20 cellular contexts compared by ENCODE assay signal in genomic region chr2:15615310-15615920, GRCh38. TPM values are rescaled to one million over a fixed set of nuclear protein-coding genes. Genes with fewer than 3 reads are reported as not detected.
DNase-seq lines count a peak whose midpoint lies in the region; ATAC-seq, FAIRE-seq and TF ChIP-seq lines count a peak whose summit lies in the region.
"Had no signal": no experiment of that assay in that cellular context is flagged by ENCODE, and none has a peak within 500 bp of the region (broad histone marks: within the 10 kb centered on the region; RNA-seq: fewer than 3 reads in every experiment).

No MANE protein-coding gene starts in this region.

- peaks cover 3% of the 10 kb centered on the region for H3K9me1 ChIP-seq in K562 (ENCODE audit: control insufficient read depth, insufficient read depth, low read length)

- H3K9me3 ChIP-seq in breast epithelium (no peaks in the 10 kb centered on the region), K562 (replicated peaks; ENCODE audit: control insufficient read depth, insufficient read depth, low read depth, low read length) (no peaks in the 10 kb centered on the region)
- H3K9me3 ChIP-seq: MG63, SJCRH30 had no signal

- no peak overlapping the region for H3K9ac ChIP-seq in K562 (ENCODE audit: insufficient read depth in 1 of 2, low read depth in 2 of 2, low read length in 2 of 2)
- H3K9ac ChIP-seq: KMS-11 had no signal

- peaks cover 80% of the 10 kb centered on the region for H3K36me3 Mint-ChIP-seq in MCF 10A (ENCODE audit: insufficient read depth, unreplicated experiment)
- H3K36me3 Mint-ChIP-seq in stimulated activated effector memory CD8-positive, alpha-beta T cell treated with anti-CD3 and anti-CD28 coated beads, Interleukin-12 subunit alpha, Interleukin-12 subunit beta, amount 100 ng/mL, for 72 hours: peaks cover 75% of the 10 kb centered on the region

- H3K27ac Mint-ChIP-seq in MCF 10A (ENCODE audit: low read depth, unreplicated experiment): no peak overlapping the region
- H3K27ac Mint-ChIP-seq in stimulated activated effector memory CD8-positive, alpha-beta T cell treated with anti-CD3 and anti-CD28 coated beads, Interleukin-12 subunit alpha, Interleukin-12 subunit beta, amount 100 ng/mL, for 72 hours: peak overlapping the region; percentile 33
- H3K27ac Mint-ChIP-seq: B cell had no signal

- no peak overlapping the region for H2AFZ ChIP-seq in K562 (ENCODE audit: low read depth, low read length)

- in situ Hi-C loops in K562 (cut with MboI): no loop called here

- no peaks in the 10 kb centered on the region for H3K27me3 Mint-ChIP-seq in MCF 10A (ENCODE audit: insufficient read depth, unreplicated experiment)
- H3K27me3 Mint-ChIP-seq: B cell had no signal

- no peak overlapping the region for H3K4me2 ChIP-seq in K562 (ENCODE audit: insufficient read depth, low read length)
- H3K4me2 ChIP-seq: KMS-11 had no signal

- BruUV-seq in MCF 10A (replicated peaks; lab: Mats Ljungman, UMichigan): TSS peak; percentile 15
- no TSS peak for BruUV-seq in K562 (replicated peaks; lab: Mats Ljungman, UMichigan)

- H3K36me3 ChIP-seq in breast epithelium (peaks cover 12% of the 10 kb centered on the region), K562 (ENCODE audit: control insufficient read depth, insufficient read depth, low read length) (peaks cover 74% of the 10 kb centered on the region)

- intact Hi-C loops in MCF 10A (cut with micrococcal nuclease) (no loop called here), breast epithelium (cut with DNase I; ENCODE audit: low total_unique reads) (no loop called here), K562 (cut with micrococcal nuclease) (no loop called here)

- POLR2A ChIA-PET in MCF 10A (lab: Yijun Ruan, JAX) (interaction anchor here (2.9 kb wide), 1 partner anchor 14 kb away, joined by 9 read pairs; no protein-coding TSS in a partner anchor), K562 (lab: Yijun Ruan, JAX) (interaction anchor here (0.5 to 1.6 kb wide), 2 partner anchors 24 to 81 kb away, joined by 3 to 4 read pairs; partner anchors contain the start of gene DDX1)

- no peak for TF ChIP-seq RAD21 in K562 (CRISPR knock-in tag; conservative IDR thresholded peaks at IDR 0.05 in 1 of 2, IDR thresholded peaks at IDR 0.05 in 1 of 2)

- H3K27ac ChIP-seq in breast epithelium (no peak overlapping the region), K562 (ENCODE audit: extremely low read depth, low read depth, low read length) (no peak overlapping the region)
- H3K27ac ChIP-seq: KMS-11, SJCRH30 had no signal

- no peaks in the 10 kb centered on the region for H3K79me2 ChIP-seq in K562 (ENCODE audit: control insufficient read depth, insufficient read depth, low read length)

- no peak for ATAC-seq in K562
- no peak for ATAC-seq in stimulated activated effector memory CD8-positive, alpha-beta T cell treated with anti-CD3 and anti-CD28 coated beads, Interleukin-12 subunit alpha, Interleukin-12 subunit beta, amount 100 ng/mL, for 72 hours
- ATAC-seq: CD8-positive, alpha-beta T cell had no signal

- no peak overlapping the region for H3K4me3 Mint-ChIP-seq in MCF 10A (ENCODE audit: unreplicated experiment)
- H3K4me3 Mint-ChIP-seq in stimulated activated effector memory CD8-positive, alpha-beta T cell treated with anti-CD3 and anti-CD28 coated beads, Interleukin-12 subunit alpha, Interleukin-12 subunit beta, amount 100 ng/mL, for 72 hours: no peak overlapping the region
- H3K4me3 Mint-ChIP-seq: B cell; CD8-positive, alpha-beta T cell had no signal

- CTCF ChIA-PET in MCF 10A (lab: Yijun Ruan, JAX): interaction anchor here (1.3 kb wide), 1 partner anchor 21 kb away, joined by 8 read pairs; no protein-coding TSS in a partner anchor
- CTCF ChIA-PET in K562 (lab: Yijun Ruan, JAX; ENCODE audit: low intra/inter-chr PET ratio): no interaction called here

- WGBS in K562 (ENCODE audit: insufficient coverage, low coverage, missing lambda C conversion rate): 95% methylated on average over 3 of the region's 3 CpGs

- H4K20me1 ChIP-seq in K562 (replicated peaks; ENCODE audit: control insufficient read depth, insufficient read depth, low read length): no peaks in the 10 kb centered on the region

- H3K4me3 ChIP-seq in breast epithelium (no peak overlapping the region), K562 (no peak overlapping the region)
- H3K4me3 ChIP-seq: MG63, SJCRH30 had no signal

- FAIRE-seq in K562 (lab: Jason Lieb, UNC): peak; percentile 35

- H3K27me3 ChIP-seq in breast epithelium (no peaks in the 10 kb centered on the region), K562 (ENCODE audit: control insufficient read depth in 2 of 2, insufficient read depth in 2 of 2, low read length in 2 of 2) (no peaks in the 10 kb centered on the region)
- H3K27me3 ChIP-seq: MG63, SJCRH30 had no signal

- H3K4me1 Mint-ChIP-seq in MCF 10A (ENCODE audit: insufficient read depth, unreplicated experiment): no peaks in the 10 kb centered on the region
- H3K4me1 Mint-ChIP-seq in stimulated activated effector memory CD8-positive, alpha-beta T cell treated with anti-CD3 and anti-CD28 coated beads, Interleukin-12 subunit alpha, Interleukin-12 subunit beta, amount 100 ng/mL, for 72 hours: peaks cover 5% of the 10 kb centered on the region
- H3K4me1 Mint-ChIP-seq: B cell had no signal

- H3K9me3 Mint-ChIP-seq in MCF 10A (ENCODE audit: unreplicated experiment): no peaks in the 10 kb centered on the region
- H3K9me3 Mint-ChIP-seq in stimulated activated effector memory CD8-positive, alpha-beta T cell treated with anti-CD3 and anti-CD28 coated beads, Interleukin-12 subunit alpha, Interleukin-12 subunit beta, amount 100 ng/mL, for 72 hours: no peaks in the 10 kb centered on the region
- H3K9me3 Mint-ChIP-seq: CD8-positive, alpha-beta T cell had no signal

- no peak for TF ChIP-seq POLR2A in breast epithelium (IDR thresholded peaks at IDR 0.05)
- no peak for TF ChIP-seq POLR2A in K562 (conservative IDR thresholded peaks at IDR 0.05)

- DNase-seq in MCF 10A (ENCODE audit: unreplicated experiment) (no peak), breast epithelium (ENCODE audit: low spot score in 2 of 2) (no peak), NCI-H1694 treated with DMSO at 0.1 percent for 48 hours (lab: John Stamatoyannopoulos, UW) (peak; percentile 38), K562 (ENCODE audit: extremely low read depth in 1 of 4, low spot score in 3 of 4) (no peak), NCI-H1417 (lab: John Stamatoyannopoulos, UW) (no peak), NCI-H2081 (lab: John Stamatoyannopoulos, UW) (no peak)
- DNase-seq in stimulated activated effector memory CD8-positive, alpha-beta T cell treated with anti-CD3 and anti-CD28 coated beads, Interleukin-12 subunit alpha, Interleukin-12 subunit beta, amount 100 ng/mL, for 72 hours (ENCODE audit: low spot score in 2 of 2): no peak
- DNase-seq: CD8-positive, alpha-beta T cell; EL; H7; MG63; NCI-H1105 treated with DMSO at 0.1 percent for 48 hours; NCI-H2029 treated with DMSO at 0.1 percent for 48 hours; NCI-H2227 treated with DMSO at 0.1 percent for 48 hours; NCI-H524 treated with DMSO at 0.1 percent for 48 hours; NK-92 treated with Interleukin-12 subunit alpha and Interleukin-12 subunit beta, amount 100 ng/mL, for 24 hours; RPMI8226; SJCRH30 had no signal

- no peaks in the 10 kb centered on the region for H3K4me1 ChIP-seq in breast epithelium
- peaks cover 0 to 6% of the 10 kb centered on the region in 2 experiments; a peak in 1 of 5 replicates for H3K4me1 ChIP-seq in K562 (replicated peaks in 1 of 2; ENCODE audit: control insufficient read depth in 2 of 2, insufficient read depth in 2 of 2, low read length in 2 of 2)
- H3K4me1 ChIP-seq: SJCRH30 had no signal

- TF ChIP-seq CTCF in MCF 10A (IDR thresholded peaks at IDR 0.05; ENCODE audit: unreplicated experiment) (no peak), breast epithelium (IDR thresholded peaks at IDR 0.05) (no peak), K562 (IDR thresholded peaks at IDR 0.05 in 2 of 3, conservative IDR thresholded peaks at IDR 0.05 in 1 of 3; ENCODE audit: insufficient read depth in 2 of 3, low read depth in 1 of 3, low read length in 3 of 3) (no peak)

- no peak for TF ChIP-seq EP300 in K562 (IDR thresholded peaks at IDR 0.05; ENCODE audit: low read length)

RNA-seq across cellular contexts. Expression of gene DDX1, which starts 23.7 kb away (rescaled TPM):
- 97.8 and 119 TPM in 2 replicates for total RNA-seq in MCF 10A (2022)
- total RNA-seq in breast epithelium: 10 to 100 TPM; 57.4 to 72.6 (median 71.0) TPM
- 46.4 and 156 TPM in 2 replicates for total RNA-seq in K562 (2011; cell fraction: chromatin; rRNA removed; ENCODE audit: low replicate concordance)
- total RNA-seq in K562 (2011; cell fraction: nucleolus; rRNA removed): 25.7 and 32.1 TPM in 2 replicates
- total RNA-seq in K562 (2011; cell fraction: nucleoplasm; rRNA removed): 53.1 and 62.4 TPM in 2 replicates
- total RNA-seq in K562 (2014; rRNA removed): 116 and 118 TPM in 2 replicates
- total RNA-seq in K562 (2014; rRNA removed; fragmentation: Illumina TruSeq; extraction: Trizol): 277 and 293 TPM in 2 replicates
- 212 and 232 TPM in 2 replicates for total RNA-seq in K562 (2015; rRNA removed; fragmentation: Illumina TruSeq; extraction: Trizol)
- 190 and 203 TPM in 2 replicates for total RNA-seq in K562 (2021)
- polyA plus RNA-seq in K562 (2011; rRNA removed): 143 and 249 TPM in 2 replicates
- polyA plus RNA-seq in K562 (2011; cell fraction: cytosol; rRNA removed): 32.5 and 67.6 TPM in 2 replicates
- 41.8 and 80.5 TPM in 2 replicates for polyA plus RNA-seq in K562 (2011; cell fraction: nucleus; rRNA removed)
- 113 and 183 TPM in 2 replicates for polyA plus RNA-seq in K562 (2012)
- 217 and 239 TPM in 2 replicates for polyA plus RNA-seq in K562 (2014; fragmentation: Illumina TruSeq; extraction: Trizol)
- 100 to 1,000 TPM; 172 to 265 TPM for polyA plus RNA-seq in K562 (2014; fragmentation: Nextera tagmentation; extraction: Ambion mirVana)
- 176 and 184 TPM in 2 replicates for polyA plus RNA-seq in K562 (2014; rRNA removed)
- polyA minus RNA-seq in K562 (2011; rRNA and poly(A)+ RNA removed): 229 and 258 TPM in 2 replicates
- 54.7 and 90.4 TPM in 2 replicates for polyA minus RNA-seq in K562 (2011; cell fraction: cytosol; rRNA and poly(A)+ RNA removed)
- 44.2 and 74.3 TPM in 2 replicates for polyA minus RNA-seq in K562 (2011; cell fraction: nucleus; rRNA and poly(A)+ RNA removed)

RNA-seq across cellular contexts. Expression of gene NBAS, which starts 54.3 kb away (rescaled TPM):
- 46.4 and 55.6 TPM in 2 replicates for total RNA-seq in MCF 10A (2022)
- 10 to 100 TPM; 44.9 to 59.1 (median 45.1) TPM for total RNA-seq in breast epithelium
- total RNA-seq in K562 (2011; cell fraction: chromatin; rRNA removed; ENCODE audit: low replicate concordance): 91.7 and 241 TPM in 2 replicates
- 43.5 and 55.7 TPM in 2 replicates for total RNA-seq in K562 (2011; cell fraction: nucleolus; rRNA removed)
- total RNA-seq in K562 (2011; cell fraction: nucleoplasm; rRNA removed): 65.8 and 79.2 TPM in 2 replicates
- total RNA-seq in K562 (2014; rRNA removed): 69.9 and 79.6 TPM in 2 replicates
- 90.3 and 91.4 TPM in 2 replicates for total RNA-seq in K562 (2014; rRNA removed; fragmentation: Illumina TruSeq; extraction: Trizol)
- 90.1 and 94.4 TPM in 2 replicates for total RNA-seq in K562 (2015; rRNA removed; fragmentation: Illumina TruSeq; extraction: Trizol)
- total RNA-seq in K562 (2021): 91.2 and 95.8 TPM in 2 replicates
- 55.3 and 56.7 TPM in 2 replicates for polyA plus RNA-seq in K562 (2011; rRNA removed)
- polyA plus RNA-seq in K562 (2011; cell fraction: cytosol; rRNA removed): 40.2 and 57.1 TPM in 2 replicates
- 61.7 and 63.2 TPM in 2 replicates for polyA plus RNA-seq in K562 (2011; cell fraction: nucleus; rRNA removed)
- polyA plus RNA-seq in K562 (2012): 55.4 and 126 TPM in 2 replicates
- polyA plus RNA-seq in K562 (2014; fragmentation: Illumina TruSeq; extraction: Trizol): 63.7 and 70.8 TPM in 2 replicates
- polyA plus RNA-seq in K562 (2014; fragmentation: Nextera tagmentation; extraction: Ambion mirVana): 10 to 100 TPM; 15.3 to 33.5 TPM
- 43.1 and 49.5 TPM in 2 replicates for polyA plus RNA-seq in K562 (2014; rRNA removed)
- polyA minus RNA-seq in K562 (2011; rRNA and poly(A)+ RNA removed): 182 and 229 TPM in 2 replicates
- 75.2 and 76.4 TPM in 2 replicates for polyA minus RNA-seq in K562 (2011; cell fraction: cytosol; rRNA and poly(A)+ RNA removed)
- 67.5 and 123 TPM in 2 replicates for polyA minus RNA-seq in K562 (2011; cell fraction: nucleus; rRNA and poly(A)+ RNA removed)
